1 cellular context compared by ENCODE assay signal in the genomic region with DNA sequence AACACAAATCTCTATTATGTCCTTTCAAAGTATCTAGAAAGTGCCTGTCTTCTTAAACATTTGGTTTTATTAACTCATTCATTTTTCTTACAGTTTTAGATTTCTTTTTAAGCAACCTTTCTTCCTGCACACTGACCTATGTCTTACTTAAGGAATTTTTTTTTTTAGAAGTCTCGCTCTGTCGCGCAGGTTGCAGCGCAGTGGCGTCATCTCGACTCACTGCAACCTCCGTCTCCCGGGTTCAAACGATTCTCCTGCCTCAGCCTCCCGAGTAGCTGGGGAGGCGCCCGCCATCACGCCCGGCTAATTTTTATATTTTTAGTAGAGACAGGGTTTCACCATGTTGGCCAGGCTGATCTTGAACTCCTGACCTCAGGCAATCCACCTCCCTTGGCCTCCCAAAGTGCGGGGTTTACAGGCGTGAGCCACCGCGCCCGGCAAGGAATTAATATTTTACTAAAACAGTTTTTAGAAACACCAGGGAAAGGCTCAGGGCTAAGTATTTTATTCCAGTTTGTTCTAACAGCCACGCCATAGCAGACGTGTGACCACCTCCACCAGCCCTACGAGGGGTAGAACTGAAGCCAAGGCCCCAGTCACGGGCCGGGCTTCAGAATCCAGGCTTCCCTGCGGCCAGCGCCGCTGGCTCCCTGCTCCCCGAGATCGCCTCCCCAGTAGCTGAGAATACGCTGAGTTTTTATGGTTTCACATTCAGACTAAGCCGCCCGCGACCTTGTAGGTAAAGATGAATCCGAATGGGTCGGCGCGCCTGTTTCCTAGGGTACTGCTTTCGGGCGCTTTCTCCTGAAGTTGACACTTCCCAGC.
TF ChIP-seq lines count a peak whose summit lies in the region.

No MANE protein-coding gene starts in this region.

TF ChIP-seq in K562, 482 proteins besides CTCF, POLR2A, EP300 and RAD21 (continued from another document and continues in another):
- TF ChIP-seq, protein P1, sequence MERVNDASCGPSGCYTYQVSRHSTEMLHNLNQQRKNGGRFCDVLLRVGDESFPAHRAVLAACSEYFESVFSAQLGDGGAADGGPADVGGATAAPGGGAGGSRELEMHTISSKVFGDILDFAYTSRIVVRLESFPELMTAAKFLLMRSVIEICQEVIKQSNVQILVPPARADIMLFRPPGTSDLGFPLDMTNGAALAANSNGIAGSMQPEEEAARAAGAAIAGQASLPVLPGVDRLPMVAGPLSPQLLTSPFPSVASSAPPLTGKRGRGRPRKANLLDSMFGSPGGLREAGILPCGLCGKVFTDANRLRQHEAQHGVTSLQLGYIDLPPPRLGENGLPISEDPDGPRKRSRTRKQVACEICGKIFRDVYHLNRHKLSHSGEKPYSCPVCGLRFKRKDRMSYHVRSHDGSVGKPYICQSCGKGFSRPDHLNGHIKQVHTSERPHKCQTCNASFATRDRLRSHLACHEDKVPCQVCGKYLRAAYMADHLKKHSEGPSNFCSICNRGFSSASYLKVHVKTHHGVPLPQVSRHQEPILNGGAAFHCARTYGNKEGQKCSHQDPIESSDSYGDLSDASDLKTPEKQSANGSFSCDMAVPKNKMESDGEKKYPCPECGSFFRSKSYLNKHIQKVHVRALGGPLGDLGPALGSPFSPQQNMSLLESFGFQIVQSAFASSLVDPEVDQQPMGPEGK (CRISPR knock-in tag; IDR thresholded peaks at IDR 0.05; ENCODE audit: borderline replicate concordance), result no peak
- TF ChIP-seq IFI16 (CRISPR knock-in tag; IDR thresholded peaks at IDR 0.05), result no peak
- no peak; the same call in 1 of the 2 replicates for TF ChIP-seq NR2C2 (CRISPR knock-in tag; IDR thresholded peaks at IDR 0.05)
- 0 out of 2 replicates have a peak, but pooled peaks have one; percentile 59 for TF ChIP-seq NR2C2 (tag; IDR thresholded peaks at IDR 0.05)
- TF ChIP-seq RB1 (IDR thresholded peaks at IDR 0.05; ENCODE audit: low read depth), result no peak
- TF ChIP-seq SMARCE1 (IDR thresholded peaks at IDR 0.05), result peak; percentile 27
- TF ChIP-seq ZNF778 (CRISPR knock-in tag; IDR thresholded peaks at IDR 0.05), result no peak
- peak; percentile 43 for TF ChIP-seq ZNF175 (CRISPR knock-in tag; IDR thresholded peaks at IDR 0.05; ENCODE audit: low read depth)
- no peak for TF ChIP-seq NCOA6 (IDR thresholded peaks at IDR 0.05)
- no peak for TF ChIP-seq ATF1 (CRISPR knock-in tag; IDR thresholded peaks at IDR 0.05)
- 0 out of 2 replicates have a peak, but pooled peaks have one; percentile 18 for TF ChIP-seq ATF1 (tag; IDR thresholded peaks at IDR 0.05)
- peak; percentile 38; the same call in 1 of the 2 replicates for TF ChIP-seq ZNF766 (CRISPR knock-in tag; conservative IDR thresholded peaks at IDR 0.05)
- TF ChIP-seq, protein P2, sequence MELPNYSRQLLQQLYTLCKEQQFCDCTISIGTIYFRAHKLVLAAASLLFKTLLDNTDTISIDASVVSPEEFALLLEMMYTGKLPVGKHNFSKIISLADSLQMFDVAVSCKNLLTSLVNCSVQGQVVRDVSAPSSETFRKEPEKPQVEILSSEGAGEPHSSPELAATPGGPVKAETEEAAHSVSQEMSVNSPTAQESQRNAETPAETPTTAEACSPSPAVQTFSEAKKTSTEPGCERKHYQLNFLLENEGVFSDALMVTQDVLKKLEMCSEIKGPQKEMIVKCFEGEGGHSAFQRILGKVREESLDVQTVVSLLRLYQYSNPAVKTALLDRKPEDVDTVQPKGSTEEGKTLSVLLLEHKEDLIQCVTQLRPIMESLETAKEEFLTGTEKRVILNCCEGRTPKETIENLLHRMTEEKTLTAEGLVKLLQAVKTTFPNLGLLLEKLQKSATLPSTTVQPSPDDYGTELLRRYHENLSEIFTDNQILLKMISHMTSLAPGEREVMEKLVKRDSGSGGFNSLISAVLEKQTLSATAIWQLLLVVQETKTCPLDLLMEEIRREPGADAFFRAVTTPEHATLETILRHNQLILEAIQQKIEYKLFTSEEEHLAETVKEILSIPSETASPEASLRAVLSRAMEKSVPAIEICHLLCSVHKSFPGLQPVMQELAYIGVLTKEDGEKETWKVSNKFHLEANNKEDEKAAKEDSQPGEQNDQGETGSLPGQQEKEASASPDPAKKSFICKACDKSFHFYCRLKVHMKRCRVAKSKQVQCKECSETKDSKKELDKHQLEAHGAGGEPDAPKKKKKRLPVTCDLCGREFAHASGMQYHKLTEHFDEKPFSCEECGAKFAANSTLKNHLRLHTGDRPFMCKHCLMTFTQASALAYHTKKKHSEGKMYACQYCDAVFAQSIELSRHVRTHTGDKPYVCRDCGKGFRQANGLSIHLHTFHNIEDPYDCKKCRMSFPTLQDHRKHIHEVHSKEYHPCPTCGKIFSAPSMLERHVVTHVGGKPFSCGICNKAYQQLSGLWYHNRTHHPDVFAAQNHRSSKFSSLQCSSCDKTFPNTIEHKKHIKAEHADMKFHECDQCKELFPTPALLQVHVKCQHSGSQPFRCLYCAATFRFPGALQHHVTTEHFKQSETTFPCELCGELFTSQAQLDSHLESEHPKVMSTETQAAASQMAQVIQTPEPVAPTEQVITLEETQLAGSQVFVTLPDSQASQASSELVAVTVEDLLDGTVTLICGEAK (IDR thresholded peaks at IDR 0.05), result 0 out of 2 replicates have a peak, but pooled peaks have one; percentile 23
- TF ChIP-seq, protein P2 (CRISPR knock-in tag; IDR thresholded peaks at IDR 0.05), result peak; percentile 12; the same call in 1 of the 2 replicates
- TF ChIP-seq TCF7 (IDR thresholded peaks at IDR 0.05; ENCODE audit: borderline replicate concordance), result no peak
- no peak for TF ChIP-seq TAF9B (IDR thresholded peaks at IDR 0.05; ENCODE audit: partially characterized antibody)
- no peak for TF ChIP-seq ZBTB7A (IDR thresholded peaks at IDR 0.05; ENCODE audit: borderline replicate concordance, control insufficient read depth, low read depth, low read length)
- TF ChIP-seq HLTF (IDR thresholded peaks at IDR 0.05), result peak; percentile 29; the same call in 1 of the 2 replicates
- peak; percentile 65; the same call in 1 of the 2 replicates for TF ChIP-seq HDGF (IDR thresholded peaks at IDR 0.05)
- TF ChIP-seq CBFA2T3 (IDR thresholded peaks at IDR 0.05), result 0 out of 2 replicates have a peak, but pooled peaks have one; percentile 8
- no peak for TF ChIP-seq BACH1 (tag; IDR thresholded peaks at IDR 0.05)
- no peak for TF ChIP-seq PTRF (tag; IDR thresholded peaks at IDR 0.05)
- no peak for TF ChIP-seq ZNF551 (CRISPR knock-in tag; IDR thresholded peaks at IDR 0.05)
- no peak for TF ChIP-seq BHLHE40 (IDR thresholded peaks at IDR 0.05; ENCODE audit: low read length)
- no peak for TF ChIP-seq DACH1 (IDR thresholded peaks at IDR 0.05; ENCODE audit: partially characterized antibody)
- peak in 2 of 3 experiments; percentile 30 to 48 for TF ChIP-seq YY1 (IDR thresholded peaks at IDR 0.05; ENCODE audit: borderline replicate concordance in 1 of 3, control insufficient read depth in 1 of 3, extremely low read depth in 1 of 3, insufficient read depth in 3 of 3, insufficient read length in 1 of 3, insufficient replicate concordance in 2 of 3, low read depth in 1 of 3, low read length in 2 of 3)
- TF ChIP-seq TFE3 (CRISPR knock-in tag; IDR thresholded peaks at IDR 0.05), result no peak
- TF ChIP-seq EZH2 (IDR thresholded peaks at IDR 0.05; ENCODE audit: borderline replicate concordance, low read depth, low read length), result no peak
- TF ChIP-seq BRF2 (IDR thresholded peaks at IDR 0.05; ENCODE audit: borderline replicate concordance, insufficient read depth, insufficient read length), result no peak
- TF ChIP-seq, protein P3, sequence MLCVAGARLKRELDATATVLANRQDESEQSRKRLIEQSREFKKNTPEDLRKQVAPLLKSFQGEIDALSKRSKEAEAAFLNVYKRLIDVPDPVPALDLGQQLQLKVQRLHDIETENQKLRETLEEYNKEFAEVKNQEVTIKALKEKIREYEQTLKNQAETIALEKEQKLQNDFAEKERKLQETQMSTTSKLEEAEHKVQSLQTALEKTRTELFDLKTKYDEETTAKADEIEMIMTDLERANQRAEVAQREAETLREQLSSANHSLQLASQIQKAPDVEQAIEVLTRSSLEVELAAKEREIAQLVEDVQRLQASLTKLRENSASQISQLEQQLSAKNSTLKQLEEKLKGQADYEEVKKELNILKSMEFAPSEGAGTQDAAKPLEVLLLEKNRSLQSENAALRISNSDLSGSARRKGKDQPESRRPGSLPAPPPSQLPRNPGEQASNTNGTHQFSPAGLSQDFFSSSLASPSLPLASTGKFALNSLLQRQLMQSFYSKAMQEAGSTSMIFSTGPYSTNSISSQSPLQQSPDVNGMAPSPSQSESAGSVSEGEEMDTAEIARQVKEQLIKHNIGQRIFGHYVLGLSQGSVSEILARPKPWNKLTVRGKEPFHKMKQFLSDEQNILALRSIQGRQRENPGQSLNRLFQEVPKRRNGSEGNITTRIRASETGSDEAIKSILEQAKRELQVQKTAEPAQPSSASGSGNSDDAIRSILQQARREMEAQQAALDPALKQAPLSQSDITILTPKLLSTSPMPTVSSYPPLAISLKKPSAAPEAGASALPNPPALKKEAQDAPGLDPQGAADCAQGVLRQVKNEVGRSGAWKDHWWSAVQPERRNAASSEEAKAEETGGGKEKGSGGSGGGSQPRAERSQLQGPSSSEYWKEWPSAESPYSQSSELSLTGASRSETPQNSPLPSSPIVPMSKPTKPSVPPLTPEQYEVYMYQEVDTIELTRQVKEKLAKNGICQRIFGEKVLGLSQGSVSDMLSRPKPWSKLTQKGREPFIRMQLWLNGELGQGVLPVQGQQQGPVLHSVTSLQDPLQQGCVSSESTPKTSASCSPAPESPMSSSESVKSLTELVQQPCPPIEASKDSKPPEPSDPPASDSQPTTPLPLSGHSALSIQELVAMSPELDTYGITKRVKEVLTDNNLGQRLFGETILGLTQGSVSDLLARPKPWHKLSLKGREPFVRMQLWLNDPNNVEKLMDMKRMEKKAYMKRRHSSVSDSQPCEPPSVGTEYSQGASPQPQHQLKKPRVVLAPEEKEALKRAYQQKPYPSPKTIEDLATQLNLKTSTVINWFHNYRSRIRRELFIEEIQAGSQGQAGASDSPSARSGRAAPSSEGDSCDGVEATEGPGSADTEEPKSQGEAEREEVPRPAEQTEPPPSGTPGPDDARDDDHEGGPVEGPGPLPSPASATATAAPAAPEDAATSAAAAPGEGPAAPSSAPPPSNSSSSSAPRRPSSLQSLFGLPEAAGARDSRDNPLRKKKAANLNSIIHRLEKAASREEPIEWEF (CRISPR knock-in tag; IDR thresholded peaks at IDR 0.05), result no peak
- TF ChIP-seq KAT7 (CRISPR knock-in tag; IDR thresholded peaks at IDR 0.05; ENCODE audit: borderline replicate concordance), result peak; percentile 98; the same call in 1 of the 2 replicates
- TF ChIP-seq POLR2AphosphoS2 (IDR thresholded peaks at IDR 0.05; ENCODE audit: low read length), result peak; percentile 74; the same call in 1 of the 2 replicates
- TF ChIP-seq POLR2AphosphoS5 (IDR thresholded peaks at IDR 0.05; ENCODE audit: control insufficient read depth, insufficient read depth, low read depth, low read length), result no peak
- TF ChIP-seq TAF15 (IDR thresholded peaks at IDR 0.05; ENCODE audit: low read depth, low read length), result no peak
- no peak for TF ChIP-seq ZNF232 (CRISPR knock-in tag; IDR thresholded peaks at IDR 0.05)
- TF ChIP-seq MAFG (tag; conservative IDR thresholded peaks at IDR 0.05), result no peak
- TF ChIP-seq ZNF280B (CRISPR knock-in tag; IDR thresholded peaks at IDR 0.05), result no peak
